Comparison of ENCODE assay signal across 21 cellular contexts in the genomic region with DNA sequence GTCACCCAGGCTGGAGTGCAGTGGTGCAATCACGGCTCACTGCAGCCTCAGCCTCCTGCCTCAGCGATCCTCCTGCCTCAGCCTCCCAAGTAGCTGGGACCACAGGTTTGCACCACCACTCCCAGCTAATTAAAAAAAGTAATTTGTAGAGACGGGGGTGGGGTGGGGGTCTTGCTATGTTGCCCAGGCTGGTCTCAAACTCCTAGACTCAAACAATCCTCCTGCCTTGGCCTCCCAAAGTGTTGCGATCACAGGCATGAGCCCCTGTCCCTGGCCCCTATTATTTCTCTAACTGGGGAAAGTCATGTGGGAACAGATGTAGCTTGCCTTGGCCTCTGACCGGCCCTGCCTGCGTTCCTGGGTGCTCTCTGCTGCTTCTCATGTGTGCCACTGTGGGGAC.
"Had no signal": no experiment of that assay in that cellular context is flagged by ENCODE, and none has a peak within 500 bp of the region (broad histone marks: within the 10 kb centered on the region; RNA-seq: fewer than 3 reads in every experiment).

No MANE protein-coding gene starts in this region.

- H3K27ac Mint-ChIP-seq: activated B cell treated with CpG ODN at 0.5 μM for 24 hours; activated CD4-positive, alpha-beta memory T cell treated with anti-CD3 and anti-CD28 coated beads for 36 hours; activated CD4-positive, alpha-beta T cell treated with anti-CD3 and anti-CD28 coated beads, Interleukin-2, amount 10 ng/mL, durations not matched to agents 7 days and 5 days; activated naive CD8-positive, alpha-beta T cell; T-helper 17 cell had no signal

- H3K27ac ChIP-seq: brain microvascular endothelial cell, Peyer's patch had no signal

- H3K4me3 Mint-ChIP-seq: activated B cell treated with CpG ODN at 0.5 μM for 24 hours; activated CD4-positive, alpha-beta memory T cell treated with anti-CD3 and anti-CD28 coated beads for 36 hours; activated CD4-positive, alpha-beta T cell treated with anti-CD3 and anti-CD28 coated beads, Interleukin-2, amount 10 ng/mL, durations not matched to agents 7 days and 5 days; activated naive CD8-positive, alpha-beta T cell; activated T-cell treated with anti-CD3 and anti-CD28 coated beads, Interleukin-2, amount 50 U/mL, for 4 hours; T-helper 17 cell had no signal

- DNase-seq: activated B cell treated with CpG ODN at 0.5 μM for 24 hours; activated CD4-positive, alpha-beta memory T cell treated with anti-CD3 and anti-CD28 coated beads for 36 hours; activated CD4-positive, alpha-beta T cell treated with anti-CD3 and anti-CD28 coated beads, Interleukin-2, amount 10 ng/mL, durations not matched to agents 7 days and 5 days; activated CD8-positive, alpha-beta memory T cell treated with anti-CD3 and anti-CD28 coated beads for 24 hours; activated effector memory CD4-positive, alpha-beta T cell treated with anti-CD3 and anti-CD28 coated beads, Interleukin-2, amount 50 U/mL, for 16 hours; activated naive CD4-positive, alpha-beta T cell treated with Interleukin-2 at 50 U/mL for 16 hours; activated T-cell treated with anti-CD3 and anti-CD28 coated beads, Interleukin-2, amount 50 U/mL, for 4 hours; brain microvascular endothelial cell; MG63; MV-4-11; NCI-H1092 treated with DMSO at 0.1 percent for 48 hours; NCI-H1436; NCI-H1694 treated with DMSO at 0.1 percent for 48 hours; NCI-H2029 treated with DMSO at 0.1 percent for 48 hours; NCI-H345; NCI-H510A; Peyer's patch; SIG-M5; T-helper 17 cell; T-helper 9 cell had no signal

- H3K36me3 Mint-ChIP-seq: activated CD4-positive, alpha-beta memory T cell treated with anti-CD3 and anti-CD28 coated beads for 36 hours; activated naive CD8-positive, alpha-beta T cell had no signal

- ATAC-seq: activated T-cell treated with anti-CD3 and anti-CD28 coated beads, Interleukin-2, amount 50 U/mL, for 4 hours; T-helper 17 cell had no signal

- H3K9me3 Mint-ChIP-seq: activated B cell treated with CpG ODN at 0.5 μM for 24 hours; activated CD4-positive, alpha-beta memory T cell treated with anti-CD3 and anti-CD28 coated beads for 36 hours; activated CD4-positive, alpha-beta T cell treated with anti-CD3 and anti-CD28 coated beads, Interleukin-2, amount 10 ng/mL, durations not matched to agents 7 days and 5 days; activated T-cell treated with anti-CD3 and anti-CD28 coated beads, Interleukin-2, amount 50 U/mL, for 4 hours had no signal

- H3K27me3 Mint-ChIP-seq: activated B cell treated with CpG ODN at 0.5 μM for 24 hours; activated CD4-positive, alpha-beta memory T cell treated with anti-CD3 and anti-CD28 coated beads for 36 hours; activated CD4-positive, alpha-beta T cell treated with anti-CD3 and anti-CD28 coated beads, Interleukin-2, amount 10 ng/mL, durations not matched to agents 7 days and 5 days; activated naive CD8-positive, alpha-beta T cell had no signal

- H3K27me3 ChIP-seq: brain microvascular endothelial cell, MG63, Peyer's patch had no signal

- H3K4me3 ChIP-seq: MG63, Peyer's patch had no signal

- H3K4me1 Mint-ChIP-seq: activated B cell treated with CpG ODN at 0.5 μM for 24 hours; activated CD4-positive, alpha-beta T cell treated with anti-CD3 and anti-CD28 coated beads, Interleukin-2, amount 10 ng/mL, durations not matched to agents 7 days and 5 days; T-helper 17 cell had no signal

- H3K9me3 ChIP-seq: MG63, Peyer's patch had no signal
